ENCODE assay signal across 14 cellular contexts in the genomic region with DNA sequence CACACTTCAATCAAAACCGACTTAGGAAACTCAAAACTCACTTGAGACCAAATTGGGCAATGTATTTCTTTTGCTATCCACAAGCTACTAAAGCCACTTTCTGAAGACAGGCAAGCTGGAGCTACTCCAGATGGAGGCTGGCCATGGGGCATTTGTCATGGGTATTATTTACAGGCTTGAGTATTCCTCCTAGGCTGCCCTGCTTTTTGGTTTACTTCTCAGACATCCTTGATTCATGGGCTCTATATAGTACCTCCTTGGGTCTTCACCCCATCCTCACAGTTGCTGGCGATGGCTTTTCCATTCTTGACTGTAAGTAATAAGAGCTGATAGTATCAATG. TPM values are rescaled to one million over a fixed set of nuclear protein-coding genes. Genes with fewer than 3 reads are reported as not detected.
DNase-seq lines count a peak whose midpoint lies in the region; ATAC-seq and TF ChIP-seq lines count a peak whose summit lies in the region.
"Had no signal": no experiment of that assay in that cellular context is flagged by ENCODE, and none has a peak within 500 bp of the region (broad histone marks: within the 10 kb centered on the region; RNA-seq: fewer than 3 reads in every experiment).

No MANE protein-coding gene starts in this region.

- peaks cover 6% of the 10 kb centered on the region; the same call in 1 of the 2 replicates for H3K27me3 ChIP-seq in MG63

- no peaks in the 10 kb centered on the region for H3K36me3 Mint-ChIP-seq in progenitor cell of endocrine pancreas (ENCODE audit: insufficient read depth)

- peak; percentile 84 for DNase-seq in MG63
- DNase-seq in ecto neural progenitor cell (ENCODE audit: low spot score) = peak; percentile 27
- DNase-seq in islet precursor cell = peak; percentile 13
- peak; percentile 43 for DNase-seq in sciatic nerve (ENCODE audit: low spot score)
- DNase-seq in progenitor cell of endocrine pancreas (ENCODE audit: low spot score, unreplicated experiment) = no peak
- no peak for DNase-seq in activated CD4-positive, alpha-beta T cell treated with anti-CD3 and anti-CD28 coated beads for 1 hour
- DNase-seq in NK-92 treated with Interleukin-12 subunit alpha and Interleukin-12 subunit beta, amount 100 ng/mL, for 24 hours (lab: John Stamatoyannopoulos, UW) = no peak
- DNase-seq: C1 segment of cervical spinal cord; CD4-positive, alpha-beta T cell; DMS79; GOT3; H9 had no signal

- peaks cover 4% of the 10 kb centered on the region for H3K9me3 Mint-ChIP-seq in progenitor cell of endocrine pancreas (ENCODE audit: low read depth)
- H3K9me3 Mint-ChIP-seq: CD4-positive, alpha-beta T cell had no signal

- H3K9me3 ChIP-seq in MG63 = no peaks in the 10 kb centered on the region

- H3K4me1 Mint-ChIP-seq in progenitor cell of endocrine pancreas (ENCODE audit: low read depth) = no peaks in the 10 kb centered on the region

- peaks cover 10% of the 10 kb centered on the region for H3K27me3 Mint-ChIP-seq in progenitor cell of endocrine pancreas
- H3K27me3 Mint-ChIP-seq: CD4-positive, alpha-beta T cell had no signal

- no peaks in the 10 kb centered on the region for H3K36me3 ChIP-seq in MG63

- ATAC-seq in sciatic nerve (no peak), GM21717 (IDR thresholded peaks at IDR 0.05; ENCODE audit: unreplicated experiment) (no peak)

- H3K4me3 Mint-ChIP-seq in progenitor cell of endocrine pancreas (ENCODE audit: low read depth) = no peak overlapping the region
- H3K4me3 Mint-ChIP-seq: B cell; CD4-positive, alpha-beta T cell; H9 had no signal

- no peak overlapping the region for H3K27ac Mint-ChIP-seq in progenitor cell of endocrine pancreas
- H3K27ac Mint-ChIP-seq: B cell; CD4-positive, alpha-beta T cell; H9 had no signal

- intact Hi-C loops in sciatic nerve (cut with DNase I) = no loop called here

- no peak overlapping the region for H3K4me3 ChIP-seq in MG63

- no peak for TF ChIP-seq CTCF in progenitor cell of endocrine pancreas (IDR thresholded peaks at IDR 0.05; ENCODE audit: unreplicated experiment)

RNA-seq across cellular contexts. Expression of a gene that starts 18.6 kb away (rescaled TPM):
- total RNA-seq in MG63 (2014; rRNA removed; shearing (Covaris generic); ENCODE audit: low replicate concordance) = 2.5 and 7.4 TPM in 2 replicates
- 33.7 TPM for total RNA-seq in sciatic nerve
- 1.1 TPM in 2 replicates for total RNA-seq in progenitor cell of endocrine pancreas

Comparison
In these comparisons a context has a peak if more than half of its experiments do, and no peak if none do; other contexts are left out.
1. DNase-seq: peak in MG63 (single experiment), ecto neural progenitor cell (single experiment), islet precursor cell (single experiment) and sciatic nerve (single experiment); none in progenitor cell of endocrine pancreas (single experiment), activated CD4-positive, alpha-beta T cell treated with anti-CD3 and anti-CD28 coated beads for 1 hour (single experiment) and NK-92 treated with Interleukin-12 subunit alpha and Interleukin-12 subunit beta, amount 100 ng/mL, for 24 hours (single experiment).